7 cellular contexts compared by ENCODE assay signal in genomic region chr9:133805876-133806622, GRCh38.
"Had no signal": no experiment of that assay in that cellular context is flagged by ENCODE, and none has a peak within 500 bp of the region (broad histone marks: within the 10 kb centered on the region; RNA-seq: fewer than 3 reads in every experiment).

No MANE protein-coding gene starts in this region.

- H3K4me2 ChIP-seq: GM23338 had no signal

- H2AFZ ChIP-seq: GM23338 had no signal

- H3K4me3 ChIP-seq: GM23338, K562 had no signal

- H3K9me3 Mint-ChIP-seq: GM23338, H9 had no signal

- ATAC-seq: GM23338, K562 had no signal

- DNase-seq: H9, HCEC 1CT, IMR-90, KG1 had no signal

- H3K27ac ChIP-seq: HL-60 had no signal

- H3K4me1 Mint-ChIP-seq: GM23338 had no signal

- H3K4me3 Mint-ChIP-seq: GM23338, H9 had no signal
